In the genomic region with DNA sequence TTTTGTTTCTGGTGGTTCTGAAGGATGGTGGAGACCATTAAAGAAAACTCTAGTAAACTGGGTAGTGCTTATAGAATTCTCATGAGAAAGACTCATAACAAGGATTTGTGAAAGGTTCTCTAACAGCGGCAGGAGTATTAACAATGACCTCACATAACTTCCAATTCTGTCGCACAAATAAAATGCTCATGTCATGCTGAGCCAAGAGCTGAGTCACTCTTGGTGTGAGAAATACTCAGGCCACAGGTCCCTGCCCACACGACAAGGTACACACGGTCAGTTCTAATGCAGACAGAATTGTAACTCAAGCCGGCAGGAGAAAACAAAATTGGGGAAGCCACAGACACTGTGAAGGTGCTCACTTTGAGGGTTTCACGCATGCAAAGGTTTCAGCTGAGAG, we compare ENCODE assay signal across 1 cellular context.
TF ChIP-seq lines count a peak whose summit lies in the region.

No MANE protein-coding gene starts in this region.

TF ChIP-seq in K562, 482 proteins besides CTCF, POLR2A, EP300 and RAD21 (continues in another document):
- TF ChIP-seq, protein P1, sequence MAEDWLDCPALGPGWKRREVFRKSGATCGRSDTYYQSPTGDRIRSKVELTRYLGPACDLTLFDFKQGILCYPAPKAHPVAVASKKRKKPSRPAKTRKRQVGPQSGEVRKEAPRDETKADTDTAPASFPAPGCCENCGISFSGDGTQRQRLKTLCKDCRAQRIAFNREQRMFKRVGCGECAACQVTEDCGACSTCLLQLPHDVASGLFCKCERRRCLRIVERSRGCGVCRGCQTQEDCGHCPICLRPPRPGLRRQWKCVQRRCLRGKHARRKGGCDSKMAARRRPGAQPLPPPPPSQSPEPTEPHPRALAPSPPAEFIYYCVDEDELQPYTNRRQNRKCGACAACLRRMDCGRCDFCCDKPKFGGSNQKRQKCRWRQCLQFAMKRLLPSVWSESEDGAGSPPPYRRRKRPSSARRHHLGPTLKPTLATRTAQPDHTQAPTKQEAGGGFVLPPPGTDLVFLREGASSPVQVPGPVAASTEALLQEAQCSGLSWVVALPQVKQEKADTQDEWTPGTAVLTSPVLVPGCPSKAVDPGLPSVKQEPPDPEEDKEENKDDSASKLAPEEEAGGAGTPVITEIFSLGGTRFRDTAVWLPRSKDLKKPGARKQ (CRISPR knock-in tag; IDR thresholded peaks at IDR 0.05): no peak
- no peak for TF ChIP-seq ETS2 (tag; IDR thresholded peaks at IDR 0.05; ENCODE audit: borderline replicate concordance, poor library complexity, severe bottlenecking)
- TF ChIP-seq RB1 (IDR thresholded peaks at IDR 0.05; ENCODE audit: low read depth): no peak
- no peak for TF ChIP-seq ZNF124 (CRISPR knock-in tag; IDR thresholded peaks at IDR 0.05)
- TF ChIP-seq, protein P2, sequence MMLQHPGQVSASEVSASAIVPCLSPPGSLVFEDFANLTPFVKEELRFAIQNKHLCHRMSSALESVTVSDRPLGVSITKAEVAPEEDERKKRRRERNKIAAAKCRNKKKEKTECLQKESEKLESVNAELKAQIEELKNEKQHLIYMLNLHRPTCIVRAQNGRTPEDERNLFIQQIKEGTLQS (IDR thresholded peaks at IDR 0.05): peak; percentile 76
- TF ChIP-seq, protein P2 (CRISPR knock-in tag; conservative IDR thresholded peaks at IDR 0.05): no peak
- no peak for TF ChIP-seq ZNF589 (CRISPR knock-in tag; IDR thresholded peaks at IDR 0.05; ENCODE audit: low read depth)
- peak; percentile 32; the same call in 1 of the 2 replicates for TF ChIP-seq L3MBTL2 (IDR thresholded peaks at IDR 0.05)
- no peak for TF ChIP-seq TAF1 (IDR thresholded peaks at IDR 0.05; ENCODE audit: control insufficient read depth, extremely low read depth, insufficient read depth, low read length, severe bottlenecking)
- TF ChIP-seq SIRT6 (IDR thresholded peaks at IDR 0.05; ENCODE audit: low read depth, low read length): no peak
- 0 out of 2 replicates have a peak, but pooled peaks have one; percentile 11 for TF ChIP-seq ARID1B (IDR thresholded peaks at IDR 0.05)
- TF ChIP-seq, protein P3, sequence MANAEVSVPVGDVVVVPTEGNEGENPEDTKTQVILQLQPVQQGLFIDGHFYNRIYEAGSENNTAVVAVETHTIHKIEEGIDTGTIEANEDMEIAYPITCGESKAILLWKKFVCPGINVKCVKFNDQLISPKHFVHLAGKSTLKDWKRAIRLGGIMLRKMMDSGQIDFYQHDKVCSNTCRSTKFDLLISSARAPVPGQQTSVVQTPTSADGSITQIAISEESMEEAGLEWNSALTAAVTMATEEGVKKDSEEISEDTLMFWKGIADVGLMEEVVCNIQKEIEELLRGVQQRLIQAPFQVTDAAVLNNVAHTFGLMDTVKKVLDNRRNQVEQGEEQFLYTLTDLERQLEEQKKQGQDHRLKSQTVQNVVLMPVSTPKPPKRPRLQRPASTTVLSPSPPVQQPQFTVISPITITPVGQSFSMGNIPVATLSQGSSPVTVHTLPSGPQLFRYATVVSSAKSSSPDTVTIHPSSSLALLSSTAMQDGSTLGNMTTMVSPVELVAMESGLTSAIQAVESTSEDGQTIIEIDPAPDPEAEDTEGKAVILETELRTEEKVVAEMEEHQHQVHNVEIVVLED (CRISPR knock-in tag; IDR thresholded peaks at IDR 0.05): no peak
- 0 out of 2 replicates have a peak, but pooled peaks have one; percentile 28 for TF ChIP-seq CREB1 (IDR thresholded peaks at IDR 0.05)
- no peak for TF ChIP-seq CREB1 (CRISPR knock-in tag; IDR thresholded peaks at IDR 0.05)
- TF ChIP-seq, protein P4, sequence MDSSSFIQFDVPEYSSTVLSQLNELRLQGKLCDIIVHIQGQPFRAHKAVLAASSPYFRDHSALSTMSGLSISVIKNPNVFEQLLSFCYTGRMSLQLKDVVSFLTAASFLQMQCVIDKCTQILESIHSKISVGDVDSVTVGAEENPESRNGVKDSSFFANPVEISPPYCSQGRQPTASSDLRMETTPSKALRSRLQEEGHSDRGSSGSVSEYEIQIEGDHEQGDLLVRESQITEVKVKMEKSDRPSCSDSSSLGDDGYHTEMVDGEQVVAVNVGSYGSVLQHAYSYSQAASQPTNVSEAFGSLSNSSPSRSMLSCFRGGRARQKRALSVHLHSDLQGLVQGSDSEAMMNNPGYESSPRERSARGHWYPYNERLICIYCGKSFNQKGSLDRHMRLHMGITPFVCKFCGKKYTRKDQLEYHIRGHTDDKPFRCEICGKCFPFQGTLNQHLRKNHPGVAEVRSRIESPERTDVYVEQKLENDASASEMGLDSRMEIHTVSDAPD (CRISPR knock-in tag; IDR thresholded peaks at IDR 0.05): no peak
- TF ChIP-seq ZFX (CRISPR knock-in tag; IDR thresholded peaks at IDR 0.05): no peak
- no peak for TF ChIP-seq ZNF253 (CRISPR knock-in tag; conservative IDR thresholded peaks at IDR 0.05)
- TF ChIP-seq, protein P5, sequence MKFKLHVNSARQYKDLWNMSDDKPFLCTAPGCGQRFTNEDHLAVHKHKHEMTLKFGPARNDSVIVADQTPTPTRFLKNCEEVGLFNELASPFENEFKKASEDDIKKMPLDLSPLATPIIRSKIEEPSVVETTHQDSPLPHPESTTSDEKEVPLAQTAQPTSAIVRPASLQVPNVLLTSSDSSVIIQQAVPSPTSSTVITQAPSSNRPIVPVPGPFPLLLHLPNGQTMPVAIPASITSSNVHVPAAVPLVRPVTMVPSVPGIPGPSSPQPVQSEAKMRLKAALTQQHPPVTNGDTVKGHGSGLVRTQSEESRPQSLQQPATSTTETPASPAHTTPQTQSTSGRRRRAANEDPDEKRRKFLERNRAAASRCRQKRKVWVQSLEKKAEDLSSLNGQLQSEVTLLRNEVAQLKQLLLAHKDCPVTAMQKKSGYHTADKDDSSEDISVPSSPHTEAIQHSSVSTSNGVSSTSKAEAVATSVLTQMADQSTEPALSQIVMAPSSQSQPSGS (CRISPR knock-in tag; IDR thresholded peaks at IDR 0.05): no peak
- TF ChIP-seq CREM (IDR thresholded peaks at IDR 0.05; ENCODE audit: low read depth): peak; percentile 46
- no peak for TF ChIP-seq ATF1 (CRISPR knock-in tag; IDR thresholded peaks at IDR 0.05)
- peak; percentile 51; the same call in 1 of the 2 replicates for TF ChIP-seq ATF1 (tag; IDR thresholded peaks at IDR 0.05)
- no peak for TF ChIP-seq ZKSCAN1 (IDR thresholded peaks at IDR 0.05; ENCODE audit: low read depth, low read length)
- TF ChIP-seq, protein P6, sequence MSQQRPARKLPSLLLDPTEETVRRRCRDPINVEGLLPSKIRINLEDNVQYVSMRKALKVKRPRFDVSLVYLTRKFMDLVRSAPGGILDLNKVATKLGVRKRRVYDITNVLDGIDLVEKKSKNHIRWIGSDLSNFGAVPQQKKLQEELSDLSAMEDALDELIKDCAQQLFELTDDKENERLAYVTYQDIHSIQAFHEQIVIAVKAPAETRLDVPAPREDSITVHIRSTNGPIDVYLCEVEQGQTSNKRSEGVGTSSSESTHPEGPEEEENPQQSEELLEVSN (IDR thresholded peaks at IDR 0.05; ENCODE audit: borderline replicate concordance in 1 of 2, extremely low read depth in 1 of 2, insufficient read depth in 1 of 2, insufficient read length in 1 of 2, low read depth in 1 of 2, low read length in 1 of 2, poor library complexity in 1 of 2, severe bottlenecking in 1 of 2): peak in 1 of 2 experiments; percentile 19
- TF ChIP-seq NFE2L1 (tag; IDR thresholded peaks at IDR 0.05; ENCODE audit: borderline replicate concordance, low read depth): peak; percentile 30; the same call in 1 of the 2 replicates
- no peak for TF ChIP-seq POLR3A (IDR thresholded peaks at IDR 0.05; ENCODE audit: borderline replicate concordance, extremely low read depth, insufficient read depth, insufficient read length)
- TF ChIP-seq C11orf30 (IDR thresholded peaks at IDR 0.05; ENCODE audit: low read depth): peak; percentile 89
- TF ChIP-seq, protein P7, sequence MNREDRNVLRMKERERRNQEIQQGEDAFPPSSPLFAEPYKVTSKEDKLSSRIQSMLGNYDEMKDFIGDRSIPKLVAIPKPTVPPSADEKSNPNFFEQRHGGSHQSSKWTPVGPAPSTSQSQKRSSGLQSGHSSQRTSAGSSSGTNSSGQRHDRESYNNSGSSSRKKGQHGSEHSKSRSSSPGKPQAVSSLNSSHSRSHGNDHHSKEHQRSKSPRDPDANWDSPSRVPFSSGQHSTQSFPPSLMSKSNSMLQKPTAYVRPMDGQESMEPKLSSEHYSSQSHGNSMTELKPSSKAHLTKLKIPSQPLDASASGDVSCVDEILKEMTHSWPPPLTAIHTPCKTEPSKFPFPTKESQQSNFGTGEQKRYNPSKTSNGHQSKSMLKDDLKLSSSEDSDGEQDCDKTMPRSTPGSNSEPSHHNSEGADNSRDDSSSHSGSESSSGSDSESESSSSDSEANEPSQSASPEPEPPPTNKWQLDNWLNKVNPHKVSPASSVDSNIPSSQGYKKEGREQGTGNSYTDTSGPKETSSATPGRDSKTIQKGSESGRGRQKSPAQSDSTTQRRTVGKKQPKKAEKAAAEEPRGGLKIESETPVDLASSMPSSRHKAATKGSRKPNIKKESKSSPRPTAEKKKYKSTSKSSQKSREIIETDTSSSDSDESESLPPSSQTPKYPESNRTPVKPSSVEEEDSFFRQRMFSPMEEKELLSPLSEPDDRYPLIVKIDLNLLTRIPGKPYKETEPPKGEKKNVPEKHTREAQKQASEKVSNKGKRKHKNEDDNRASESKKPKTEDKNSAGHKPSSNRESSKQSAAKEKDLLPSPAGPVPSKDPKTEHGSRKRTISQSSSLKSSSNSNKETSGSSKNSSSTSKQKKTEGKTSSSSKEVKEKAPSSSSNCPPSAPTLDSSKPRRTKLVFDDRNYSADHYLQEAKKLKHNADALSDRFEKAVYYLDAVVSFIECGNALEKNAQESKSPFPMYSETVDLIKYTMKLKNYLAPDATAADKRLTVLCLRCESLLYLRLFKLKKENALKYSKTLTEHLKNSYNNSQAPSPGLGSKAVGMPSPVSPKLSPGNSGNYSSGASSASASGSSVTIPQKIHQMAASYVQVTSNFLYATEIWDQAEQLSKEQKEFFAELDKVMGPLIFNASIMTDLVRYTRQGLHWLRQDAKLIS (CRISPR knock-in tag; IDR thresholded peaks at IDR 0.05): no peak
- TF ChIP-seq DPF2 (IDR thresholded peaks at IDR 0.05): peak; percentile 52; the same call in 1 of the 2 replicates
- peak; percentile 71 for TF ChIP-seq NFE2 (IDR thresholded peaks at IDR 0.05; ENCODE audit: low read depth)
- peak; percentile 60; the same call in 1 of the 2 replicates for TF ChIP-seq JUND (IDR thresholded peaks at IDR 0.05; ENCODE audit: borderline replicate concordance, low read depth, low read length)
- TF ChIP-seq JUND (tag; IDR thresholded peaks at IDR 0.05; ENCODE audit: borderline replicate concordance, low read depth, low read length): peak; percentile 86
- no peak for TF ChIP-seq DDX20 (tag; IDR thresholded peaks at IDR 0.05; ENCODE audit: low read depth)
- no peak for TF ChIP-seq FOXJ3 (CRISPR knock-in tag; IDR thresholded peaks at IDR 0.05)
- TF ChIP-seq, protein P8, sequence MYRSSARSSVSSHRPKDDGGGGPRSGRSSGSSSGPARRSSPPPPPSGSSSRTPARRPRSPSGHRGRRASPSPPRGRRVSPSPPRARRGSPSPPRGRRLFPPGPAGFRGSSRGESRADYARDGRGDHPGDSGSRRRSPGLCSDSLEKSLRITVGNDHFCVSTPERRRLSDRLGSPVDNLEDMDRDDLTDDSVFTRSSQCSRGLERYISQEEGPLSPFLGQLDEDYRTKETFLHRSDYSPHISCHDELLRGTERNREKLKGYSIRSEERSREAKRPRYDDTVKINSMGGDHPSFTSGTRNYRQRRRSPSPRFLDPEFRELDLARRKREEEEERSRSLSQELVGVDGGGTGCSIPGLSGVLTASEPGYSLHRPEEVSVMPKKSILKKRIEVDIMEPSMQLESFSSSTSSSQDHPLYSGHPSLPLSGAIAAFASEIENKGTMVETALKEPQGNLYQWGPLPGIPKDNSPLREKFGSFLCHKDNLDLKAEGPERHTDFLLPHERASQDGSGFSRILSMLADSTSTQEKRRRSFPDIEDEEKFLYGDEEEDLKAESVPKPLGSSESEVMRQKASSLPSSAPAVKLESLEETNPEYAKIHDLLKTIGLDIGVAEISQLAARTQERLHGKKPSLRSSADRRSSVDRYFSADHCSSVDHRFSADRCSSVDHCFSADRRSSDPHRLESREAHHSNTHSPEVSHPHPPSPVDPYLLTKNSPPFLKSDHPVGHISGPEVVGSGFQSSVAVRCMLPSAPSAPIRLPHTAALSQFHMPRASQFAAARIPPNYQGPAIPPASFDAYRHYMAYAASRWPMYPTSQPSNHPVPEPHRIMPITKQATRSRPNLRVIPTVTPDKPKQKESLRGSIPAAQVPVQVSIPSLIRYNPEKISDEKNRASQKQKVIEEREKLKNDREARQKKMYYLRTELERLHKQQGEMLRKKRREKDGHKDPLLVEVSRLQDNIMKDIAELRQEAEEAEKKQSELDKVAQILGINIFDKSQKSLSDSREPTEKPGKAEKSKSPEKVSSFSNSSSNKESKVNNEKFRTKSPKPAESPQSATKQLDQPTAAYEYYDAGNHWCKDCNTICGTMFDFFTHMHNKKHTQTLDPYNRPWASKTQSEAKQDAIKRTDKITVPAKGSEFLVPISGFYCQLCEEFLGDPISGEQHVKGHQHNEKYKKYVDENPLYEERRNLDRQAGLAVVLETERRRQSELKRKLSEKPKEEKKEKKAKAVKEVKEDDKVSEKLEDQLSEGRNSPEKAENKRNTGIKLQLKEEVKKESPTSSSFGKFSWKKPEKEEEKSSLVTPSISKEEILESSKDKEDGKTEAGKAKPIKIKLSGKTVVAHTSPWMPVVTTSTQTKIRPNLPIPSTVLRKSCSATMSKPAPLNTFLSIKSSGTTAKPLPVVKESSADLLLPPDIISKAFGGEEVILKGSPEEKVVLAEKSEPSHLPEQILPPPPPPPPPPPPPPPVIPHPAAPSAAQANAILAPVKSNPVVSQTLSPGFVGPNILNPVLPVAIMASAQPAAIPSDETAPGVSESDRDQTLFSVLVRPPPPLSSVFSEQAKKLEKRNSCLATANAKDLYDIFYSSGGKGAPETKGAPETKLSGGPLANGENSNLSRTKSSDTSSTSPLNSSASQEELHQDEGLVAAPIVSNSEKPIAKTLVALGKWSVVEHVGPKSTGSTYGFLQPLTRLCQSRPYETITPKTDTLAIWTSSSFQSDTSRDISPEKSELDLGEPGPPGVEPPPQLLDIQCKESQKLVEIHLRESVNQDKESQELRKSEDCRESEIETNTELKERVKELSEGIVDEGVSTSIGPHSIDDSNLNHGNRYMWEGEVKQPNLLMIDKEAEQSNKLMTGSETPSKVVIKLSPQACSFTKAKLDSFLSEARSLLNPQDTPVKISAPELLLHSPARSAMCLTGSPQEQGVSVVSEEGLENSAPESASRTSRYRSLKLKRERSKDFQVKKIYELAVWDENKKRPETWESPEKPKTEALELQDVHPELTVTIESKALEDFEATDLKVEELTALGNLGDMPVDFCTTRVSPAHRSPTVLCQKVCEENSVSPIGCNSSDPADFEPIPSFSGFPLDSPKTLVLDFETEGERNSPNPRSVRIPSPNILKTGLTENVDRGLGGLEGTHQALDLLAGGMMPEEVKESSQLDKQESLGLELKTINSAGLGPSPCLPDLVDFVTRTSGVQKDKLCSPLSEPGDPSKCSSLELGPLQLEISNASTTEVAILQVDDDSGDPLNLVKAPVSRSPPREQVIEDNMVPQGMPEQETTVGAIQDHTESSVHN (IDR thresholded peaks at IDR 0.05; ENCODE audit: borderline replicate concordance in 1 of 2, low read depth in 1 of 2): no peak
- TF ChIP-seq MAFK (IDR thresholded peaks at IDR 0.05; ENCODE audit: low read length): peak; percentile 73
- no peak for TF ChIP-seq HMGN3 (IDR thresholded peaks at IDR 0.05; ENCODE audit: borderline replicate concordance, extremely low read depth, insufficient read length, low read depth, low read length)
- TF ChIP-seq HDAC1 (IDR thresholded peaks at IDR 0.05): no peak
- TF ChIP-seq RBM25 (IDR thresholded peaks at IDR 0.05; ENCODE audit: low read depth, low read length, severe bottlenecking): no peak
- TF ChIP-seq FOXA3 (CRISPR knock-in tag; conservative IDR thresholded peaks at IDR 0.05 in 1 of 2, IDR thresholded peaks at IDR 0.05 in 1 of 2): no peak
